ENCODE assay signal across 1 cellular context in the genomic region with DNA sequence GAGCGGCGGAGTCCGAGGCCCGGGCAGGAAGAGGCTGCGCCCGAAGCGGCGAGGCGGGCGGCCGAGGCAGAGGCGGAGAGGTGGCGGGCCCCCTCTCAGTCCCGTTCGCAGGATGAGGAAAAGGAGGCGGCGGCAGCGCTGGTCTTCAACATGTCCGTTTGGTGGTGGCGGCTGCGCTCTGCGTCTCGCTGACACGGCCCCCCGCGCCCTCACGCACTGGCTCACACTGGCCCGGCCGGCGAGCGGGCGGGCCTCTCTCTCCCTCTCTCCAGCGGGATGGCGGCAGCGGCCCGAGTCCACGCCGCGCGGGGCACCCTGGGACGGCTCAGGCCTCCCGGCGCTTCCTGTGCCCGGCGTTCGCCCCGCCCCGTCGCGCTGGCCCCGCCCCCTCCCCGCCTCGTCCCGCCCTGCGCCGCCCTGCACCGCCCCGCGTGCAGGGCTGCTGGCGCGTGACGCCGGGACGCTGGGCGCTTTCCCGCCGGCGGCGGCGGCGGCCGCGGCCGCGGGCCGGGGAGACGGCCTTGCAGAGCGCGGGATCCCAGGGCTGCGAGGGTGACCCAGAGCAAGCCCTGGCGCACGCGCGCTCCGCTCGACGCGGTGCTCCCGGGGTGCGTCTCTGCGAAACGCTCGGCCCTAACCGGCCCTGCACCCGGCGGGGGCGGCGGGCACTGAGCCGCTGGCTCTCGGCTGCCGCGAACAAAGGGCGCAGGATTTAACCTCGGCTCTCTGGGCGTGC.
A peak's percentile ranks its signal among the peaks of the same experiment; 100 is the strongest.
TF ChIP-seq lines count a peak whose summit lies in the region.

Gene SCAF4, minus strand, starts transcription at position 317 of the 736 bp plus-strand sequence. CDS start 426 bp downstream, outside the sequence.

TF ChIP-seq in SK-N-SH, 30 proteins besides CTCF, POLR2A, EP300 and RAD21 (continued from another document):
- peak; percentile 79 for TF ChIP-seq TAF1 (IDR thresholded peaks at IDR 0.05; ENCODE audit: borderline replicate concordance, low read depth, low read length)
- 0 out of 2 replicates have a peak, but pooled peaks have one; percentile 5 for TF ChIP-seq SMC3 (IDR thresholded peaks at IDR 0.05; ENCODE audit: low read depth, low read length)
- TF ChIP-seq MEF2A (IDR thresholded peaks at IDR 0.05; ENCODE audit: borderline replicate concordance, low read depth), result no peak
- peak; percentile 52 for TF ChIP-seq ELF1 (IDR thresholded peaks at IDR 0.05)
- no peak for TF ChIP-seq FOXM1 (IDR thresholded peaks at IDR 0.05; ENCODE audit: low read depth)
- no peak for TF ChIP-seq USF2 (IDR thresholded peaks at IDR 0.05; ENCODE audit: borderline replicate concordance, low read depth, low read length)
- TF ChIP-seq, protein P1, sequence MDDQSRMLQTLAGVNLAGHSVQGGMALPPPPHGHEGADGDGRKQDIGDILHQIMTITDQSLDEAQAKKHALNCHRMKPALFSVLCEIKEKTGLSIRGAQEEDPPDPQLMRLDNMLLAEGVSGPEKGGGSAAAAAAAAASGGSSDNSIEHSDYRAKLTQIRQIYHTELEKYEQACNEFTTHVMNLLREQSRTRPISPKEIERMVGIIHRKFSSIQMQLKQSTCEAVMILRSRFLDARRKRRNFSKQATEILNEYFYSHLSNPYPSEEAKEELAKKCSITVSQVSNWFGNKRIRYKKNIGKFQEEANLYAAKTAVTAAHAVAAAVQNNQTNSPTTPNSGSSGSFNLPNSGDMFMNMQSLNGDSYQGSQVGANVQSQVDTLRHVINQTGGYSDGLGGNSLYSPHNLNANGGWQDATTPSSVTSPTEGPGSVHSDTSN (IDR thresholded peaks at IDR 0.05), result 0 out of 2 replicates have a peak, but pooled peaks have one; percentile 27
- peak; percentile 66 for TF ChIP-seq YY1 (IDR thresholded peaks at IDR 0.05; ENCODE audit: low read depth)
- no peak for TF ChIP-seq NFIC (IDR thresholded peaks at IDR 0.05; ENCODE audit: borderline replicate concordance)
- TF ChIP-seq CHD2 (IDR thresholded peaks at IDR 0.05; ENCODE audit: low read length, partially characterized antibody), result peak; percentile 9
- no peak for TF ChIP-seq ZBTB33 (IDR thresholded peaks at IDR 0.05; ENCODE audit: borderline replicate concordance, low read depth)
- TF ChIP-seq SIN3A (IDR thresholded peaks at IDR 0.05; ENCODE audit: borderline replicate concordance, low read depth, low read length), result peak; percentile 63; the same call in 1 of the 2 replicates
- TF ChIP-seq, protein P2, sequence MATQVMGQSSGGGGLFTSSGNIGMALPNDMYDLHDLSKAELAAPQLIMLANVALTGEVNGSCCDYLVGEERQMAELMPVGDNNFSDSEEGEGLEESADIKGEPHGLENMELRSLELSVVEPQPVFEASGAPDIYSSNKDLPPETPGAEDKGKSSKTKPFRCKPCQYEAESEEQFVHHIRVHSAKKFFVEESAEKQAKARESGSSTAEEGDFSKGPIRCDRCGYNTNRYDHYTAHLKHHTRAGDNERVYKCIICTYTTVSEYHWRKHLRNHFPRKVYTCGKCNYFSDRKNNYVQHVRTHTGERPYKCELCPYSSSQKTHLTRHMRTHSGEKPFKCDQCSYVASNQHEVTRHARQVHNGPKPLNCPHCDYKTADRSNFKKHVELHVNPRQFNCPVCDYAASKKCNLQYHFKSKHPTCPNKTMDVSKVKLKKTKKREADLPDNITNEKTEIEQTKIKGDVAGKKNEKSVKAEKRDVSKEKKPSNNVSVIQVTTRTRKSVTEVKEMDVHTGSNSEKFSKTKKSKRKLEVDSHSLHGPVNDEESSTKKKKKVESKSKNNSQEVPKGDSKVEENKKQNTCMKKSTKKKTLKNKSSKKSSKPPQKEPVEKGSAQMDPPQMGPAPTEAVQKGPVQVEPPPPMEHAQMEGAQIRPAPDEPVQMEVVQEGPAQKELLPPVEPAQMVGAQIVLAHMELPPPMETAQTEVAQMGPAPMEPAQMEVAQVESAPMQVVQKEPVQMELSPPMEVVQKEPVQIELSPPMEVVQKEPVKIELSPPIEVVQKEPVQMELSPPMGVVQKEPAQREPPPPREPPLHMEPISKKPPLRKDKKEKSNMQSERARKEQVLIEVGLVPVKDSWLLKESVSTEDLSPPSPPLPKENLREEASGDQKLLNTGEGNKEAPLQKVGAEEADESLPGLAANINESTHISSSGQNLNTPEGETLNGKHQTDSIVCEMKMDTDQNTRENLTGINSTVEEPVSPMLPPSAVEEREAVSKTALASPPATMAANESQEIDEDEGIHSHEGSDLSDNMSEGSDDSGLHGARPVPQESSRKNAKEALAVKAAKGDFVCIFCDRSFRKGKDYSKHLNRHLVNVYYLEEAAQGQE (IDR thresholded peaks at IDR 0.05; ENCODE audit: low read depth, low read length), result 0 out of 2 replicates have a peak, but pooled peaks have one; percentile 6
- peak; percentile 46 for TF ChIP-seq MXI1 (IDR thresholded peaks at IDR 0.05; ENCODE audit: low read depth, low read length)
- no peak for TF ChIP-seq RXRA (IDR thresholded peaks at IDR 0.05; ENCODE audit: borderline replicate concordance, low read depth)
